27 cellular contexts compared by ENCODE assay signal in the genomic region with DNA sequence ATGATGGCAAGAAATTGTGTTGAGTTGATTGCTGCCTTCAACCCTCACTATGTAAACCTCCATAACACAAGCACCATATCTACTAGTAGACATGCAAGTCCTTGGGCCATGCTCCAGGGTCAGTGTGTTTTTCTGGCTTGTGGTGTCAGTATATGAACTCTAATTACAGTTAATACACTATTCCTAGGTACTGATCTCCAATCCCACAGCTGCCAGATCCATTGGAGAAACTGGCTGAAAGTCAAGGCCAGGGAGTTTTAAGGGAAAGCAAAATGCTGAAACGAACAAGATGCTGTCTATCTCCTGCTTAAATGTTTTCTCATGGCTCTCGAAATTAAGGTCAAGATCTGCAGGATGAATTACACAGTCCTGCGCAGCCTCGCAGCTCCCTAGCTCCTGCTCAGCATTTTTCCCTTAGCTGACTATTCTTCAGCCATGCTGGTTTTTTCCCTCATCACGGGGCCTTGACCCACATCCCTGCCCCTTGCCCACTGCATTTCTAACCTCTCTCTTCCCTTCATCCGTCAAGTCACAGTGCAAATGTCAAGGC.
"Had no signal": no experiment of that assay in that cellular context is flagged by ENCODE, and none has a peak within 500 bp of the region (broad histone marks: within the 10 kb centered on the region; RNA-seq: fewer than 3 reads in every experiment).

No MANE protein-coding gene starts in this region.

- H3K27me3 ChIP-seq: hepatocyte, pancreas, right lobe of liver, tibial artery, upper lobe of right lung had no signal

- H3K36me3 ChIP-seq: pancreas, prostate gland, right lobe of liver, thoracic aorta, tibial artery, upper lobe of right lung had no signal

- ATAC-seq: left lobe of liver; natural killer cell; pancreas; right lobe of liver; stimulated activated memory B cell treated with anti-CD40 and anti-IgM and Interleukin-4, amounts not matched to agents 10 μg/mL and 1 μg/mL and 100 μg/mL, for 72 hours; stimulated activated naive CD8-positive, alpha-beta T cell treated with anti-CD3 and anti-CD28 coated beads, Interleukin-15, amount 100 ng/mL, for 72 hours; upper lobe of right lung had no signal

- H3K9me3 Mint-ChIP-seq: mesothelial cell of epicardium had no signal

- H3K9me3 ChIP-seq: pancreas, prostate gland, right lobe of liver, thoracic aorta, tibial artery, upper lobe of right lung had no signal

- H3K4me3 Mint-ChIP-seq: mesothelial cell of epicardium; naive B cell; natural killer cell; stimulated activated memory B cell treated with anti-CD40 and anti-IgM and Interleukin-4, amounts not matched to agents 10 μg/mL and 1 μg/mL and 100 μg/mL, for 72 hours; stimulated activated naive CD8-positive, alpha-beta T cell treated with anti-CD3 and anti-CD28 coated beads, Interleukin-15, amount 100 ng/mL, for 72 hours had no signal

- H3K36me3 Mint-ChIP-seq: mesothelial cell of epicardium; naive B cell; stimulated activated memory B cell treated with anti-CD40 and anti-IgM and Interleukin-4, amounts not matched to agents 10 μg/mL and 1 μg/mL and 100 μg/mL, for 72 hours had no signal

- DNase-seq: head of caudate nucleus; islet precursor cell; mesendoderm; naive B cell; natural killer cell; pancreas; posterior cingulate gyrus; retina; right lobe of liver; stimulated activated CD4-positive, alpha-beta T cell treated with anti-CD3 and anti-CD28 coated beads, Interleukin-1b, Interleukin-23, amount 100 ng/mL, for 48 hours; stimulated activated CD4-positive, alpha-beta T cell treated with anti-CD3 and anti-CD28 coated beads, Interleukin-2, amount 100 ng/mL, for 48 hours; stimulated activated CD4-positive, alpha-beta T cell treated with anti-CD3 and anti-CD28 coated beads, Interleukin-4, amount 100 ng/mL, for 4 hours; stimulated activated CD8-positive, alpha-beta memory T cell treated with anti-CD3 and anti-CD28 coated beads, Interleukin-4, amount 100 ng/mL, for 48 hours; stimulated activated naive CD4-positive, alpha-beta T cell treated with Interleukin-2 at 50 U/mL for 16 hours; stimulated activated naive CD8-positive, alpha-beta T cell treated with anti-CD3 and anti-CD28 coated beads, Interleukin-15, amount 100 ng/mL, for 72 hours; substantia nigra; tibial artery; trophoblast cell; upper lobe of right lung had no signal

- H3K4me1 ChIP-seq: pancreas, prostate gland, right lobe of liver, tibial artery, upper lobe of right lung had no signal

- H3K79me2 ChIP-seq: hepatocyte had no signal

- H3K27me3 Mint-ChIP-seq: naive B cell; stimulated activated memory B cell treated with anti-CD40 and anti-IgM and Interleukin-4, amounts not matched to agents 10 μg/mL and 1 μg/mL and 100 μg/mL, for 72 hours had no signal

- H3K4me1 Mint-ChIP-seq: naive B cell; natural killer cell; stimulated activated memory B cell treated with anti-CD40 and anti-IgM and Interleukin-4, amounts not matched to agents 10 μg/mL and 1 μg/mL and 100 μg/mL, for 72 hours; stimulated activated naive CD8-positive, alpha-beta T cell treated with anti-CD3 and anti-CD28 coated beads, Interleukin-15, amount 100 ng/mL, for 72 hours had no signal

- H3K4me2 ChIP-seq: hepatocyte, smooth muscle cell had no signal

- H3K4me3 ChIP-seq: hepatocyte, lung, pancreas, prostate gland, right lobe of liver, smooth muscle cell, thoracic aorta, tibial artery, upper lobe of right lung had no signal

- H3K27ac Mint-ChIP-seq: mesothelial cell of epicardium; naive B cell; natural killer cell; stimulated activated memory B cell treated with anti-CD40 and anti-IgM and Interleukin-4, amounts not matched to agents 10 μg/mL and 1 μg/mL and 100 μg/mL, for 72 hours; stimulated activated naive CD8-positive, alpha-beta T cell treated with anti-CD3 and anti-CD28 coated beads, Interleukin-15, amount 100 ng/mL, for 72 hours had no signal

- H3K27ac ChIP-seq: hepatocyte, pancreas, prostate gland, right lobe of liver, thoracic aorta, tibial artery, upper lobe of right lung had no signal

- H2AFZ ChIP-seq: hepatocyte had no signal
